1 cellular context compared by ENCODE assay signal in genomic region chr7:17313175-17313574, GRCh38.
TF ChIP-seq lines count a peak whose summit lies in the region.

No MANE protein-coding gene starts in this region.

TF ChIP-seq in HepG2, 621 proteins besides CTCF, POLR2A, EP300 and RAD21:
- TF ChIP-seq PHB2 (IDR thresholded peaks at IDR 0.05; ENCODE audit: partially characterized antibody) (no peak), ZNF343 (CRISPR knock-in tag; IDR thresholded peaks at IDR 0.05) (no peak), ATF3 (CRISPR knock-in tag; IDR thresholded peaks at IDR 0.05) (no peak), ZNF432 (CRISPR knock-in tag; IDR thresholded peaks at IDR 0.05; ENCODE audit: borderline replicate concordance) (no peak), ZNF34 (CRISPR knock-in tag; IDR thresholded peaks at IDR 0.05; ENCODE audit: borderline replicate concordance) (no peak), TSC22D2 (CRISPR knock-in tag; IDR thresholded peaks at IDR 0.05; ENCODE audit: borderline replicate concordance) (no peak), ATF1 (CRISPR knock-in tag; IDR thresholded peaks at IDR 0.05) (no peak), TCF7 (IDR thresholded peaks at IDR 0.05; ENCODE audit: low read depth) (no peak), ZNF280D (CRISPR knock-in tag; IDR thresholded peaks at IDR 0.05) (no peak), NCOA2 (CRISPR knock-in tag; IDR thresholded peaks at IDR 0.05) (no peak), BRD4 (CRISPR knock-in tag; IDR thresholded peaks at IDR 0.05) (no peak), SMC3 (IDR thresholded peaks at IDR 0.05; ENCODE audit: low read length) (no peak), PAF1 (CRISPR knock-in tag; IDR thresholded peaks at IDR 0.05) (no peak), NFIB (CRISPR knock-in tag; IDR thresholded peaks at IDR 0.05; ENCODE audit: borderline replicate concordance) (no peak)
